21 cellular contexts compared by ENCODE assay signal in genomic region chr6:54988576-54988975, GRCh38.
"Had no signal": no experiment of that assay in that cellular context is flagged by ENCODE, and none has a peak within 500 bp of the region (broad histone marks: within the 10 kb centered on the region; RNA-seq: fewer than 3 reads in every experiment).

No MANE protein-coding gene starts in this region.

- DNase-seq: activated CD4-positive, alpha-beta T cell treated with anti-CD3 and anti-CD28 coated beads, Interleukin-2, amount 10 ng/mL, durations not matched to agents 24 days and 14 days; activated CD8-positive, alpha-beta memory T cell treated with anti-CD3 and anti-CD28 coated beads, Interleukin-2, amount 50 U/mL, for 48 hours; activated CD8-positive, alpha-beta T cell treated with anti-CD3 and anti-CD28 coated beads, Interleukin-2, amount 10 ng/mL, durations not matched to agents 7 days and 5 days; activated effector memory CD4-positive, alpha-beta T cell treated with Interleukin-2 at 50 U/mL for 16 hours; activated naive CD4-positive, alpha-beta T cell treated with anti-CD3 and anti-CD28 coated beads, Interleukin-2, amount 50 U/mL, for 16 hours; activated T-cell treated with anti-CD3 and anti-CD28 coated beads, Interleukin-2, amount 50 U/mL, for 48 hours; effector memory CD8-positive, alpha-beta T cell; foreskin fibroblast; glutamatergic neuron; hypothalamus; islet precursor cell; midbrain; nephron progenitor cell; nucleus accumbens; spleen; stimulated activated CD4-positive, alpha-beta T cell treated with anti-CD3 and anti-CD28 coated beads, Interleukin-4, amount 100 ng/mL, for 4 hours; upper lobe of right lung had no signal

- ATAC-seq: activated CD8-positive, alpha-beta T cell treated with anti-CD3 and anti-CD28 coated beads, Interleukin-2, amount 10 ng/mL, durations not matched to agents 7 days and 5 days; effector memory CD8-positive, alpha-beta T cell; left lobe of liver; stimulated activated memory B cell treated with anti-CD40 and anti-IgM and Interleukin-4, amounts not matched to agents 10 μg/mL and 1 μg/mL and 100 μg/mL, for 72 hours; upper lobe of right lung had no signal

- H3K27me3 ChIP-seq: spleen, upper lobe of right lung had no signal

- H3K9me3 ChIP-seq: upper lobe of right lung had no signal

- H3K4me1 ChIP-seq: spleen, upper lobe of right lung had no signal

- H3K4me3 ChIP-seq: lung, spleen, thoracic aorta, upper lobe of right lung had no signal

- H3K27ac ChIP-seq: spleen, thoracic aorta, upper lobe of right lung had no signal

- H3K36me3 ChIP-seq: spleen, thoracic aorta, upper lobe of right lung had no signal
